Comparison of ENCODE assay signal across 26 cellular contexts in genomic region chr10:122725006-122725405, GRCh38. TPM values are rescaled to one million over a fixed set of nuclear protein-coding genes. Genes with fewer than 3 reads are reported as not detected.
"Had no signal": no experiment of that assay in that cellular context is flagged by ENCODE, and none has a peak within 500 bp of the region (broad histone marks: within the 10 kb centered on the region; RNA-seq: fewer than 3 reads in every experiment).

No MANE protein-coding gene starts in this region.

- DNase-seq: KBM-7; NCI-H1092; NCI-H1105 treated with DMSO at 0.1 percent for 48 hours; NCI-H1417 treated with DMSO at 0.1 percent for 48 hours; NCI-H146; NCI-H1694 treated with DMSO at 0.1 percent for 48 hours; NCI-H1930; NCI-H2081; NCI-H2107; NCI-H2227 treated with DMSO at 0.1 percent for 48 hours; NCI-H524; NCI-H526 treated with DMSO at 0.1 percent for 48 hours; NCI-H748 treated with DMSO at 0.1 percent for 48 hours; NK-92 treated with Interleukin-12 subunit alpha and Interleukin-12 subunit beta, amount 100 ng/mL, for 24 hours; SHP77; SK-N-SH; SW 1271; T-cell had no signal

- H3K27ac ChIP-seq: RWPE1 had no signal

- H3K9ac ChIP-seq: SK-N-SH had no signal

- H3K9me3 ChIP-seq: SK-N-SH had no signal

- ATAC-seq: PC-3, T-cell had no signal

- H3K4me2 ChIP-seq: SK-N-SH had no signal

RNA-seq across cellular contexts. Expression of gene C10orf120, which starts 25.4 kb away (rescaled TPM):
- total RNA-seq: HT-29, LHCN-M2, MCF 10A, NCI-H460, OCI-LY7, PC-3, SK-MEL-5, T-cell had no signal
- polyA plus RNA-seq: SK-N-SH had no signal
